16 cellular contexts compared by ENCODE assay signal in the genomic region with DNA sequence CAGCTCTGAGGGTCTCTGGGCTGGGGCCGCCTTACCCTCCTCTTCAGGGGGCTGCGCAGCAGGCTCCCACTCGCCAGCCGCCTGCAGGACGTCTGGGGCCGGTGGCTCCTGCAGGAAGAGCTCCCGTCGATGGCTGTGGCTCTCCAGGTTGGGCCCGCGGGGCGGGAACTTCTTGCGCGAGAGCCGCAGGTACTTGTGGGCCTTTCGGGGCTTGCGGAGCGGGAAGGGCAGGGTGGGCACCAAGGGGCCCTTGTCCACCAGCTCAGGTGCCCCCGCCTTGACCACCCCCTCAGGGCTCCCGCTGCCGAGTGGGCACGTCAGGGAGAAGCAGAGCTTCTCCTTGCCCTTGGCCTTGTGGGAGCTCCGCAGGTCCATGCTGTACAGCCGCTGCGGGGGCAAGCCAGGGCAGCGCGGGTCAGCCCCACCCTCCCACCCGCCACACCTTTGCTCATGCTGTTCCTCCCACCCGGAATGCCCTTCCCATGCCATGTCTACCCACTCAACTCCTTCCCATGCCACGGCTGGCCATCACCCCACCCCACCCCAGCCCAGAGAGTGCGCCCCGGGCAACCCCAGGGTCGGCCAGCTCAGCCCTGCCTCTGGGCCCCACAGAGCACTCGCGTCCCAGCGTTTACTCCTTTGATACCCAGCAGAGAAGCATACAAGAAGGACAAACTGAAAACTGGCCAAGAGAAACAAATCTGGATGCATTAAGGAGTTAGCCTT. TPM values are rescaled to one million over a fixed set of nuclear protein-coding genes. Genes with fewer than 3 reads are reported as not detected.
DNase-seq lines count a peak whose midpoint lies in the region; ATAC-seq, FAIRE-seq and TF ChIP-seq lines count a peak whose summit lies in the region.
"Had no signal": no experiment of that assay in that cellular context is flagged by ENCODE, and none has a peak within 500 bp of the region (broad histone marks: within the 10 kb centered on the region; RNA-seq: fewer than 3 reads in every experiment).

No MANE protein-coding gene starts in this region.

- TF ChIP-seq CTCF in Panc1 (IDR thresholded peaks at IDR 0.05) (no peak), progenitor cell of endocrine pancreas (IDR thresholded peaks at IDR 0.05; ENCODE audit: unreplicated experiment) (no peak), GM13976 (IDR thresholded peaks at IDR 0.05; ENCODE audit: borderline replicate concordance, control extremely low read depth, extremely low read depth, insufficient read depth, missing control alignments) (no peak)

- ATAC-seq in Panc1, result peak; percentile 13; the same call in 1 of the 2 replicates
- ATAC-seq in esophagus mucosa, result peak; percentile 6
- ATAC-seq in GM21723 (IDR thresholded peaks at IDR 0.05; ENCODE audit: unreplicated experiment), result no peak

- H3K36me3 Mint-ChIP-seq in progenitor cell of endocrine pancreas (ENCODE audit: insufficient read depth), result no peaks in the 10 kb centered on the region

- intact Hi-C loops in Panc1 (cut with micrococcal nuclease; ENCODE audit: unreplicated experiment), result no loop called here

- no peaks in the 10 kb centered on the region for H3K9me3 ChIP-seq in Panc1 (ENCODE audit: control insufficient read depth, insufficient read depth, low read depth, low read length)
- H3K9me3 ChIP-seq: Caco-2, MG63 had no signal

- in situ Hi-C loops in Panc1 (cut with HindIII; ENCODE audit: low pct_unique_long_range_greater_than_20kb, low sequenced_read_pairs), result no loop called here
- in situ Hi-C loops in GM13976 (cut with MboI; ENCODE audit: low sequenced_read_pairs, unreplicated experiment), result no loop called here

- H3K27me3 Mint-ChIP-seq in progenitor cell of endocrine pancreas, result peaks cover 7% of the 10 kb centered on the region
- H3K27me3 Mint-ChIP-seq: CD4-positive, CD25-positive, alpha-beta regulatory T cell had no signal

- peak; percentile 55 for FAIRE-seq in GM19239 (lab: Jason Lieb, UNC)
- FAIRE-seq: H54 had no signal

- H3K4me1 Mint-ChIP-seq in progenitor cell of endocrine pancreas (ENCODE audit: low read depth), result peaks cover 11% of the 10 kb centered on the region

- BruUV-seq in Panc1 (replicated peaks; lab: Mats Ljungman, UMichigan), result no TSS peak

- H3K27me3 ChIP-seq in Panc1 (ENCODE audit: control insufficient read depth, insufficient read depth, low read length), result no peaks in the 10 kb centered on the region
- H3K27me3 ChIP-seq: MG63 had no signal

- no peak overlapping the region for H3K4me3 Mint-ChIP-seq in progenitor cell of endocrine pancreas (ENCODE audit: low read depth)
- H3K4me3 Mint-ChIP-seq: CD4-positive, CD25-positive, alpha-beta regulatory T cell had no signal

- no peaks in the 10 kb centered on the region for H3K36me3 ChIP-seq in Panc1 (ENCODE audit: control insufficient read depth, insufficient read depth, low read length)
- H3K36me3 ChIP-seq: MG63 had no signal

- H3K4me1 ChIP-seq in Panc1 (ENCODE audit: control insufficient read depth, insufficient read depth, low read length), result peaks cover 7% of the 10 kb centered on the region; the same call in 1 of the 2 replicates

- no peak overlapping the region for H3K4me3 ChIP-seq in Panc1 (ENCODE audit: low read depth in 2 of 2, low read length in 2 of 2)
- H3K4me3 ChIP-seq: MG63, PC-9 had no signal

- H3K27ac ChIP-seq in Panc1 (ENCODE audit: low read length), result no peak overlapping the region
- H3K27ac ChIP-seq: PC-9 had no signal

- DNase-seq in GM19239 (ENCODE audit: insufficient read length, low spot score) (no peak), Panc1 (ENCODE audit: low read depth, low spot score) (no peak), progenitor cell of endocrine pancreas (ENCODE audit: low spot score, unreplicated experiment) (no peak), foreskin melanocyte (no peak), GM13976 (ENCODE audit: low spot score) (no peak)
- DNase-seq: DMS153, IMR-90, NCI-H2081 treated with DMSO at 0.1 percent for 48 hours, NCI-H774 had no signal

- CTCF ChIA-PET in Panc1 (lab: Charles Lee), result interaction anchor here (0.5 kb wide), 1 partner anchor 45 kb away, joined by 3 read pairs; no protein-coding TSS in a partner anchor

- POLR2A ChIA-PET in Panc1 (lab: Charles Lee), result no interaction called here

- peak overlapping the region; percentile 81 for H3K27ac Mint-ChIP-seq in progenitor cell of endocrine pancreas
- H3K27ac Mint-ChIP-seq: CD4-positive, CD25-positive, alpha-beta regulatory T cell had no signal

- H3K9me3 Mint-ChIP-seq in progenitor cell of endocrine pancreas (ENCODE audit: low read depth), result no peaks in the 10 kb centered on the region
- H3K9me3 Mint-ChIP-seq: CD4-positive, CD25-positive, alpha-beta regulatory T cell had no signal

RNA-seq across cellular contexts. Expression of a gene that starts 18.0 kb away (rescaled TPM):
- total RNA-seq in Panc1 (2021; ENCODE audit: unreplicated experiment) (14.5 TPM), esophagus mucosa (4.5 TPM), progenitor cell of endocrine pancreas (6.0 and 7.7 TPM in 2 replicates)
- 11.6 TPM for polyA plus RNA-seq in Panc1 (2012; ENCODE audit: insufficient read length)

RNA-seq across cellular contexts. Expression of a gene that starts 37.5 kb away (rescaled TPM):
- total RNA-seq in Panc1 (2021; ENCODE audit: unreplicated experiment) (not detected), esophagus mucosa (not detected), progenitor cell of endocrine pancreas (not detected in 2 replicates)
- polyA plus RNA-seq in Panc1 (2012; ENCODE audit: insufficient read length), result not detected
- total RNA-seq: Caco-2 had no signal
- polyA plus RNA-seq: IMR-90 had no signal

RNA-seq across cellular contexts. Expression of a gene that starts 57.5 kb away (rescaled TPM):
- 4.8 TPM for total RNA-seq in Panc1 (2021; ENCODE audit: unreplicated experiment)
- polyA plus RNA-seq in Panc1 (2012; ENCODE audit: insufficient read length), result 4.8 TPM
- total RNA-seq in esophagus mucosa, result 3.9 TPM
- total RNA-seq in progenitor cell of endocrine pancreas, result 4.8 and 7.9 TPM in 2 replicates
